24 cellular contexts compared by ENCODE assay signal in genomic region chr3:26068890-26069289, GRCh38.
DNase-seq lines count a peak whose midpoint lies in the region; ATAC-seq and TF ChIP-seq lines count a peak whose summit lies in the region.
"Had no signal": no experiment of that assay in that cellular context is flagged by ENCODE, and none has a peak within 500 bp of the region (broad histone marks: within the 10 kb centered on the region; RNA-seq: fewer than 3 reads in every experiment).

No MANE protein-coding gene starts in this region.

- ATAC-seq in gastroesophageal sphincter: peak; percentile 73
- ATAC-seq: GM23338 had no signal

- H3K27me3 Mint-ChIP-seq in CD4-positive, alpha-beta memory T cell: no peaks in the 10 kb centered on the region
- H3K27me3 Mint-ChIP-seq: B cell had no signal

- no peak for TF ChIP-seq CTCF in gastroesophageal sphincter (IDR thresholded peaks at IDR 0.05)
- TF ChIP-seq CTCF in left ventricle myocardium inferior (IDR thresholded peaks at IDR 0.05; ENCODE audit: borderline replicate concordance): no peak

- no peak for TF ChIP-seq EP300 in gastroesophageal sphincter (IDR thresholded peaks at IDR 0.05)

- peaks cover 0 to 44% (median 6%) of the 10 kb centered on the region in 3 donors for H3K4me1 ChIP-seq in gastroesophageal sphincter
- peaks cover 12% of the 10 kb centered on the region for H3K4me1 ChIP-seq in left ventricle myocardium inferior
- H3K4me1 ChIP-seq in rectal smooth muscle tissue (ENCODE audit: control insufficient read depth, insufficient read depth, low read length): peaks cover 7% of the 10 kb centered on the region
- H3K4me1 ChIP-seq in CD4-positive, alpha-beta memory T cell (ENCODE audit: insufficient read depth, low read length): no peaks in the 10 kb centered on the region

- intact Hi-C loops in left ventricle myocardium inferior (cut with micrococcal nuclease): no loop called here
- intact Hi-C loops in CD4-positive, alpha-beta memory T cell (cut with micrococcal nuclease): no loop called here

- H3K4me3 ChIP-seq in gastroesophageal sphincter (no peak overlapping the region), left ventricle myocardium inferior (no peak overlapping the region), rectal smooth muscle tissue (ENCODE audit: low read length) (no peak overlapping the region)
- H3K4me3 ChIP-seq in CD4-positive, alpha-beta memory T cell (ENCODE audit: low read length in 2 of 2): no peak overlapping the region
- H3K4me3 ChIP-seq: GM23338, PC-9, SK-N-MC had no signal

- no peak overlapping the region for H3K4me3 Mint-ChIP-seq in CD4-positive, alpha-beta memory T cell
- H3K4me3 Mint-ChIP-seq: B cell, GM23338, H9 had no signal

- CTCF ChIA-PET in CD4-positive, alpha-beta memory T cell (lab: Charles Lee; ENCODE audit: partially characterized antibody): no interaction called here

- H3K27me3 ChIP-seq in gastroesophageal sphincter (no peaks in the 10 kb centered on the region), left ventricle myocardium inferior (ENCODE audit: low read depth) (no peaks in the 10 kb centered on the region), rectal smooth muscle tissue (ENCODE audit: control insufficient read depth, insufficient read depth, low read length) (no peaks in the 10 kb centered on the region)
- H3K27me3 ChIP-seq in CD4-positive, alpha-beta memory T cell (ENCODE audit: insufficient read depth, low read length): no peaks in the 10 kb centered on the region

- H3K27ac ChIP-seq in gastroesophageal sphincter (peak overlapping the region; percentile 29 to 72 (median 64)), left ventricle myocardium inferior (replicated peaks) (peak overlapping the region; percentile 73), rectal smooth muscle tissue (ENCODE audit: low read depth, low read length) (peak overlapping the region; percentile 47)
- no peak overlapping the region for H3K27ac ChIP-seq in CD4-positive, alpha-beta memory T cell (ENCODE audit: low read depth, low read length)
- H3K27ac ChIP-seq: C4-2B, PC-9, SK-N-MC had no signal

- H3K27ac Mint-ChIP-seq in CD4-positive, alpha-beta memory T cell: no peak overlapping the region
- H3K27ac Mint-ChIP-seq: B cell, GM23338, H9 had no signal

- POLR2A ChIA-PET in CD4-positive, alpha-beta memory T cell (lab: Charles Lee; ENCODE audit: partially characterized antibody): no interaction called here

- WGBS in gastroesophageal sphincter (ENCODE audit: low coverage in 1 of 2), 2 donors: 47 to 49% methylated on average over 4 of the region's 4 CpGs

- DNase-seq in left ventricle myocardium inferior (peak; percentile 48), amniotic stem cell (lab: John Stamatoyannopoulos, UW) (no peak), HuH-7.5 (ENCODE audit: low spot score) (no peak), foreskin melanocyte (no peak)
- no peak for DNase-seq in CD4-positive, alpha-beta memory T cell
- DNase-seq: Calu3; DMS79 treated with DMSO at 0.1 percent for 48 hours; GF-D8; H9; KG1; MM.1S; NCI-H2029 treated with DMSO at 0.1 percent for 48 hours; NCI-H446 treated with DMSO at 0.1 percent for 48 hours; NCI-H526; NCI-H82; NK-92 treated with Interleukin-12 subunit alpha and Interleukin-12 subunit beta, amount 100 ng/mL, for 24 hours; PC-9; SHP77 treated with DMSO at 0.1 percent for 48 hours had no signal

- H3K36me3 Mint-ChIP-seq in CD4-positive, alpha-beta memory T cell: no peaks in the 10 kb centered on the region

- H3K4me1 Mint-ChIP-seq in CD4-positive, alpha-beta memory T cell: no peaks in the 10 kb centered on the region
- H3K4me1 Mint-ChIP-seq: B cell, GM23338, H9 had no signal

- H3K9me3 ChIP-seq in gastroesophageal sphincter: no peaks in the 10 kb centered on the region
- H3K9me3 ChIP-seq in left ventricle myocardium inferior (replicated peaks): no peaks in the 10 kb centered on the region
- no peaks in the 10 kb centered on the region for H3K9me3 ChIP-seq in CD4-positive, alpha-beta memory T cell (ENCODE audit: control insufficient read depth in 1 of 2, low read length in 2 of 2)

- H3K36me3 ChIP-seq in gastroesophageal sphincter: no peaks in the 10 kb centered on the region
- no peaks in the 10 kb centered on the region for H3K36me3 ChIP-seq in left ventricle myocardium inferior
- H3K36me3 ChIP-seq in rectal smooth muscle tissue (ENCODE audit: control insufficient read depth, insufficient read depth, low read length): no peaks in the 10 kb centered on the region
- no peaks in the 10 kb centered on the region for H3K36me3 ChIP-seq in CD4-positive, alpha-beta memory T cell (ENCODE audit: insufficient read depth, low read length)

- peaks cover 0 to 2% (median 0%) of the 10 kb centered on the region in 8 donors for H3K9me3 Mint-ChIP-seq in CD4-positive, alpha-beta memory T cell
- H3K9me3 Mint-ChIP-seq: GM23338, H9 had no signal

- no peak overlapping the region for H3K9ac ChIP-seq in rectal smooth muscle tissue (ENCODE audit: low read length)

- no peak for TF ChIP-seq POLR2A in gastroesophageal sphincter (IDR thresholded peaks at IDR 0.05)
